Comparison of ENCODE assay signal across 25 cellular contexts in genomic region chr13:72562686-72563085, GRCh38.
"Had no signal": no experiment of that assay in that cellular context is flagged by ENCODE, and none has a peak within 500 bp of the region (broad histone marks: within the 10 kb centered on the region; RNA-seq: fewer than 3 reads in every experiment).

No MANE protein-coding gene starts in this region.

- H3K9me3 ChIP-seq: colonic mucosa, esophagus squamous epithelium, gastrocnemius medialis, heart right ventricle, left lung, lower lobe of right lung, mucosa of descending colon had no signal

- H3K4me3 ChIP-seq: colonic mucosa, esophagus squamous epithelium, gastrocnemius medialis, heart right ventricle, left lung, lower lobe of right lung, mucosa of descending colon had no signal

- H3K27ac ChIP-seq: colonic mucosa, epithelial cell of prostate, esophagus squamous epithelium, gastrocnemius medialis, heart right ventricle, left lung, lower lobe of right lung had no signal

- H3K27me3 ChIP-seq: colonic mucosa, esophagus squamous epithelium, gastrocnemius medialis, heart right ventricle, left lung had no signal

- ATAC-seq: effector memory CD8-positive, alpha-beta T cell; esophagus mucosa; gastrocnemius medialis; heart right ventricle; left cardiac atrium; left lung; left ventricle myocardium superior; lower lobe of right lung; mucosa of descending colon had no signal

- H3K36me3 ChIP-seq: colonic mucosa, esophagus squamous epithelium, gastrocnemius medialis, heart right ventricle, left lung, lower lobe of right lung had no signal

- DNase-seq: colonic mucosa; cortex of kidney; effector CD8-positive, alpha-beta T cell; effector memory CD8-positive, alpha-beta T cell; endodermal cell; erythroblast; esophagus squamous epithelium; foreskin fibroblast; foreskin melanocyte; gastrocnemius medialis; glutamatergic neuron; head of caudate nucleus; heart right ventricle; hippocampal formation; left cardiac atrium; left lung; left ventricle myocardium superior; lower lobe of right lung; mesenchymal stem cell; mucosa of descending colon; naive B cell had no signal

- FAIRE-seq: islet of Langerhans, keratinocyte had no signal

- H3K4me1 ChIP-seq: colonic mucosa, esophagus squamous epithelium, gastrocnemius medialis, heart right ventricle, left lung, lower lobe of right lung had no signal
